9 cellular contexts compared by ENCODE assay signal in the genomic region with DNA sequence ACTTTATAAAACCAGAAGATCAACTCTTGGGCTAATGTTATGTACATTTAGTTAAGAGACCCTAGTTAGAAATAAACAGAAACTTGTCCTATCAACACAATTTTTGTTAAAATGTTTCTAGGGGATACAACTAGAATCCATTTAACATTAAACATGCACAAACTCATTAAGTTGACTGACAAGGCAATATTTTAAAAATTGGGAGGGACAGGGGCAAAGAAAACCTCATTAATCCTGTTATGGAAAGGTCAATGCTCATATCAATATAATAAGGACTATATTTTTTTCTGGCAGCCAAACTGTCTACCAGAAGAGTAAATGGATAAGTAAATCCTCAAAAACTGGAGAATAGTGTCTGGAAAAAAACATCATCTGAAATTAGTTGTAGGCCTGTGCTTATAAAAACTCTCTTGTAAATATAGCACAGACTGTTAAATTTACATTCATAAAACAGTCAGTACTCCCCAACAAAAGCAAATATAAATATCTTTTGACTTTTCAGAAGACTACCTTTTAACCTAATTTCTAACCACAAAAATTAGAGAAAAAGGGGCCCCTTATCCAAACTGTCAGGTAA. TPM values are rescaled to one million over a fixed set of nuclear protein-coding genes. Genes with fewer than 3 reads are reported as not detected.
DNase-seq lines count a peak whose midpoint lies in the region; ATAC-seq and TF ChIP-seq lines count a peak whose summit lies in the region.
"Had no signal": no experiment of that assay in that cellular context is flagged by ENCODE, and none has a peak within 500 bp of the region (broad histone marks: within the 10 kb centered on the region; RNA-seq: fewer than 3 reads in every experiment).

No MANE protein-coding gene starts in this region.

- TF ChIP-seq CTCF in SK-N-SH (IDR thresholded peaks at IDR 0.05), result no peak
- TF ChIP-seq CTCF in VCaP (conservative IDR thresholded peaks at IDR 0.05), result no peak
- no peak for TF ChIP-seq CTCF in foreskin fibroblast (IDR thresholded peaks at IDR 0.05; ENCODE audit: low read depth, low read length)
- TF ChIP-seq CTCF in spleen (IDR thresholded peaks at IDR 0.05 in 8 of 11, conservative IDR thresholded peaks at IDR 0.05 in 3 of 11), result no peak

- H3K4me3 ChIP-seq in SK-N-SH (ENCODE audit: low read depth in 2 of 2, low read length in 1 of 2) (peak overlapping the region; percentile 99 to 100), foreskin fibroblast (ENCODE audit: low read depth in 1 of 2, low read length in 2 of 2) (peak overlapping the region; percentile 98 to 100), spleen (peak overlapping the region in 5 of 8 donors; percentile 1 to 84 (median 63))

- CTCF ChIA-PET in SK-N-SH (lab: Yijun Ruan, JAX), result interaction anchor here (1.2 to 3.2 kb wide), 2 partner anchors 10 to 43 kb away, joined by 3 to 15 read pairs; no protein-coding TSS in a partner anchor

- H3F3A ChIP-seq in SK-N-SH (replicated peaks; ENCODE audit: insufficient read depth), result peaks cover 22% of the 10 kb centered on the region

- POLR2A ChIA-PET in SK-N-SH (lab: Yijun Ruan, JAX), result no interaction called here

- H3K9ac ChIP-seq in SK-N-SH, result no peak overlapping the region

- ATAC-seq in SK-N-SH treated with all-trans-retinoic acid at 6 μM for 48 hours, result no peak
- ATAC-seq in activated CD4-positive, CD25-positive, alpha-beta regulatory T cell treated with anti-CD3 and anti-CD28 coated beads, Interleukin-2, amount 50 U/mL, for 24 hours, result no peak

- H3K4me1 ChIP-seq in SK-N-SH (ENCODE audit: control insufficient read depth in 1 of 2, insufficient read depth in 2 of 2, low read depth in 1 of 2, low read length in 1 of 2), result peaks cover 39 to 49% of the 10 kb centered on the region in 2 experiments
- peaks cover 61 to 87% (median 82%) of the 10 kb centered on the region in 6 donors for H3K4me1 ChIP-seq in spleen

- DNase-seq in SK-N-SH (no peak), foreskin fibroblast (no peak), spleen (no peak), NCI-H146 (lab: John Stamatoyannopoulos, UW) (no peak)
- DNase-seq in stimulated activated naive CD4-positive, alpha-beta T cell treated with Interleukin-2 at 50 U/mL for 16 hours (lab: John Stamatoyannopoulos, UW), result no peak
- DNase-seq: MV-4-11 had no signal

- H3K9me2 ChIP-seq in SK-N-SH, result no peaks in the 10 kb centered on the region

- no peak overlapping the region for H2AFZ ChIP-seq in SK-N-SH (ENCODE audit: low read depth)

- TF ChIP-seq EP300 in SK-N-SH (IDR thresholded peaks at IDR 0.05; ENCODE audit: borderline replicate concordance in 1 of 2, low read depth in 1 of 2, low read length in 1 of 2), result no peak

- H3K27me3 ChIP-seq in SK-N-SH (ENCODE audit: insufficient read depth) (no peaks in the 10 kb centered on the region), spleen (replicated peaks in 1 of 7) (no peaks in the 10 kb centered on the region)

- H4K20me1 ChIP-seq in SK-N-SH (ENCODE audit: insufficient read depth), result peaks cover 88% of the 10 kb centered on the region

- peaks cover 19 to 42% of the 10 kb centered on the region in 2 experiments for H3K36me3 ChIP-seq in SK-N-SH (replicated peaks in 1 of 2; ENCODE audit: control insufficient read depth in 1 of 2, insufficient read depth in 2 of 2, low read length in 1 of 2)
- H3K36me3 ChIP-seq in spleen, result peaks cover 0 to 24% (median 7%) of the 10 kb centered on the region in 6 donors

- peaks cover 94% of the 10 kb centered on the region for H3K79me2 ChIP-seq in SK-N-SH (ENCODE audit: insufficient read depth)

- H3K4me2 ChIP-seq in SK-N-SH, result peak overlapping the region; percentile 74

- H3K9me3 ChIP-seq in SK-N-SH, result no peaks in the 10 kb centered on the region
- no peaks in the 10 kb centered on the region for H3K9me3 ChIP-seq in spleen

- no peak for TF ChIP-seq POLR2A in spleen (IDR thresholded peaks at IDR 0.05)

- TF ChIP-seq RAD21 in SK-N-SH (IDR thresholded peaks at IDR 0.05; ENCODE audit: low read length), result no peak

- H3K27ac ChIP-seq in SK-N-SH (ENCODE audit: low read depth in 2 of 2, low read length in 1 of 2) (no peak overlapping the region), VCaP (peak overlapping the region; percentile 7; the same call in 1 of the 2 replicates), spleen (peak overlapping the region in 5 of 8 donors; percentile 21 to 100 (median 96))

- intact Hi-C loops in spleen (cut with DNase I; ENCODE audit: low total_unique reads), result loop anchor here (10.0 kb wide), 1 partner anchor 851 kb away; a partner anchor contains a TSS

TF ChIP-seq in SK-N-SH, 30 proteins besides CTCF, POLR2A, EP300 and RAD21 (continues in another document):
- TF ChIP-seq, protein P1, sequence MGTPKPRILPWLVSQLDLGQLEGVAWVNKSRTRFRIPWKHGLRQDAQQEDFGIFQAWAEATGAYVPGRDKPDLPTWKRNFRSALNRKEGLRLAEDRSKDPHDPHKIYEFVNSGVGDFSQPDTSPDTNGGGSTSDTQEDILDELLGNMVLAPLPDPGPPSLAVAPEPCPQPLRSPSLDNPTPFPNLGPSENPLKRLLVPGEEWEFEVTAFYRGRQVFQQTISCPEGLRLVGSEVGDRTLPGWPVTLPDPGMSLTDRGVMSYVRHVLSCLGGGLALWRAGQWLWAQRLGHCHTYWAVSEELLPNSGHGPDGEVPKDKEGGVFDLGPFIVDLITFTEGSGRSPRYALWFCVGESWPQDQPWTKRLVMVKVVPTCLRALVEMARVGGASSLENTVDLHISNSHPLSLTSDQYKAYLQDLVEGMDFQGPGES (IDR thresholded peaks at IDR 0.05; ENCODE audit: low read depth, low read length), result no peak
- no peak for TF ChIP-seq POLR2AphosphoS5 (IDR thresholded peaks at IDR 0.05; ENCODE audit: low read depth, low read length)
- TF ChIP-seq FOSL2 (IDR thresholded peaks at IDR 0.05; ENCODE audit: borderline replicate concordance, low read depth), result no peak
- no peak for TF ChIP-seq MEF2A (IDR thresholded peaks at IDR 0.05; ENCODE audit: borderline replicate concordance, low read depth)
- TF ChIP-seq RCOR1 (IDR thresholded peaks at IDR 0.05; ENCODE audit: low read length), result no peak
- TF ChIP-seq, protein P2, sequence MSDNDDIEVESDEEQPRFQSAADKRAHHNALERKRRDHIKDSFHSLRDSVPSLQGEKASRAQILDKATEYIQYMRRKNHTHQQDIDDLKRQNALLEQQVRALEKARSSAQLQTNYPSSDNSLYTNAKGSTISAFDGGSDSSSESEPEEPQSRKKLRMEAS (IDR thresholded peaks at IDR 0.05; ENCODE audit: low read depth), result no peak
- TF ChIP-seq YY1 (IDR thresholded peaks at IDR 0.05; ENCODE audit: low read depth), result no peak
- no peak for TF ChIP-seq TEAD4 (IDR thresholded peaks at IDR 0.05; ENCODE audit: borderline replicate concordance, insufficient read depth)
- no peak for TF ChIP-seq ELF1 (IDR thresholded peaks at IDR 0.05)

TF ChIP-seq in SK-N-SH treated with all-trans-retinoic acid at 6 μM for 48 hours, 23 proteins besides CTCF, POLR2A, EP300 and RAD21 (continues in another document):
- TF ChIP-seq BACH2 (CRISPR knock-in tag; IDR thresholded peaks at IDR 0.05; ENCODE audit: borderline replicate concordance) (no peak), ZNF8 (CRISPR knock-in tag; IDR thresholded peaks at IDR 0.05) (no peak), CSDC2 (CRISPR knock-in tag; IDR thresholded peaks at IDR 0.05) (no peak), RARB (CRISPR knock-in tag; IDR thresholded peaks at IDR 0.05) (no peak), ZC3H10 (CRISPR knock-in tag; IDR thresholded peaks at IDR 0.05) (no peak)
- TF ChIP-seq, protein P3, sequence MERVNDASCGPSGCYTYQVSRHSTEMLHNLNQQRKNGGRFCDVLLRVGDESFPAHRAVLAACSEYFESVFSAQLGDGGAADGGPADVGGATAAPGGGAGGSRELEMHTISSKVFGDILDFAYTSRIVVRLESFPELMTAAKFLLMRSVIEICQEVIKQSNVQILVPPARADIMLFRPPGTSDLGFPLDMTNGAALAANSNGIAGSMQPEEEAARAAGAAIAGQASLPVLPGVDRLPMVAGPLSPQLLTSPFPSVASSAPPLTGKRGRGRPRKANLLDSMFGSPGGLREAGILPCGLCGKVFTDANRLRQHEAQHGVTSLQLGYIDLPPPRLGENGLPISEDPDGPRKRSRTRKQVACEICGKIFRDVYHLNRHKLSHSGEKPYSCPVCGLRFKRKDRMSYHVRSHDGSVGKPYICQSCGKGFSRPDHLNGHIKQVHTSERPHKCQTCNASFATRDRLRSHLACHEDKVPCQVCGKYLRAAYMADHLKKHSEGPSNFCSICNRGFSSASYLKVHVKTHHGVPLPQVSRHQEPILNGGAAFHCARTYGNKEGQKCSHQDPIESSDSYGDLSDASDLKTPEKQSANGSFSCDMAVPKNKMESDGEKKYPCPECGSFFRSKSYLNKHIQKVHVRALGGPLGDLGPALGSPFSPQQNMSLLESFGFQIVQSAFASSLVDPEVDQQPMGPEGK (CRISPR knock-in tag; IDR thresholded peaks at IDR 0.05; ENCODE audit: borderline replicate concordance), result no peak
- TF ChIP-seq, protein P4, sequence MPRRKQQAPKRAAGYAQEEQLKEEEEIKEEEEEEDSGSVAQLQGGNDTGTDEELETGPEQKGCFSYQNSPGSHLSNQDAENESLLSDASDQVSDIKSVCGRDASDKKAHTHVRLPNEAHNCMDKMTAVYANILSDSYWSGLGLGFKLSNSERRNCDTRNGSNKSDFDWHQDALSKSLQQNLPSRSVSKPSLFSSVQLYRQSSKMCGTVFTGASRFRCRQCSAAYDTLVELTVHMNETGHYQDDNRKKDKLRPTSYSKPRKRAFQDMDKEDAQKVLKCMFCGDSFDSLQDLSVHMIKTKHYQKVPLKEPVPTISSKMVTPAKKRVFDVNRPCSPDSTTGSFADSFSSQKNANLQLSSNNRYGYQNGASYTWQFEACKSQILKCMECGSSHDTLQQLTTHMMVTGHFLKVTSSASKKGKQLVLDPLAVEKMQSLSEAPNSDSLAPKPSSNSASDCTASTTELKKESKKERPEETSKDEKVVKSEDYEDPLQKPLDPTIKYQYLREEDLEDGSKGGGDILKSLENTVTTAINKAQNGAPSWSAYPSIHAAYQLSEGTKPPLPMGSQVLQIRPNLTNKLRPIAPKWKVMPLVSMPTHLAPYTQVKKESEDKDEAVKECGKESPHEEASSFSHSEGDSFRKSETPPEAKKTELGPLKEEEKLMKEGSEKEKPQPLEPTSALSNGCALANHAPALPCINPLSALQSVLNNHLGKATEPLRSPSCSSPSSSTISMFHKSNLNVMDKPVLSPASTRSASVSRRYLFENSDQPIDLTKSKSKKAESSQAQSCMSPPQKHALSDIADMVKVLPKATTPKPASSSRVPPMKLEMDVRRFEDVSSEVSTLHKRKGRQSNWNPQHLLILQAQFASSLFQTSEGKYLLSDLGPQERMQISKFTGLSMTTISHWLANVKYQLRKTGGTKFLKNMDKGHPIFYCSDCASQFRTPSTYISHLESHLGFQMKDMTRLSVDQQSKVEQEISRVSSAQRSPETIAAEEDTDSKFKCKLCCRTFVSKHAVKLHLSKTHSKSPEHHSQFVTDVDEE (CRISPR knock-in tag; IDR thresholded peaks at IDR 0.05), result no peak

RNA-seq across cellular contexts. Expression of a gene that starts 4.4 kb away (rescaled TPM):
- 192 and 212 TPM in 2 replicates for polyA plus RNA-seq in SK-N-SH (2012; rRNA removed)
- polyA plus RNA-seq in SK-N-SH (2012; cell fraction: cytosol; rRNA removed), result 185 and 204 TPM in 2 replicates
- polyA plus RNA-seq in SK-N-SH (2012; cell fraction: nucleus; rRNA removed), result 311 and 484 TPM in 2 replicates
- 100 to 1,000 TPM; 136 to 235 (median 147) TPM for total RNA-seq in spleen
- polyA plus RNA-seq in spleen, result 100 to 1,000 TPM; 101 to 113 (median 110) TPM

Comparison
In these comparisons a context has a peak if more than half of its experiments do, and no peak if none do; other contexts are left out.
1. H3K27ac ChIP-seq: peak in VCaP (single experiment) and spleen (5 of 8); none in SK-N-SH (0 of 2).
2. Peak in every context shown above with its lines, with median percentiles within 50 percentile points of each other: H3K4me3 ChIP-seq.